Comparison of ENCODE assay signal across 20 cellular contexts in the genomic region with DNA sequence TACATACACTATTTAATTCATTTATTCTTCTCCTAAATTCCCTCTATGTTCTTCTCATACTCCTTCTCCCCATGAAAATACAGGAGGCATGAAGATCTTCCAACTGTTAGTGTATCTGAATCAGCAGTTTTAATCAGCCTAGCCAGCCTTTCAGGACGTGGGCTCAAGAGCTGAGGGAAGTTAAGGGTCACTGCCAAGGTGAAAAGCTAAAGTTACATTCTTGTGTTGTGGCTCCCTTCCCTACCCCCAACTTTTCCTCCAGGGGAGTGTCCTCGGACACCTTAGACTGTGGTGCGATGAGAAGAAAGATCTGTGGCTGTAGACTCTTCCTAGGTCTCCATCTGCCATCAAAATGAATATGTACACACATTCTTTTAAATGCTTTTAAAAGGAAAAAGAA. TPM values are rescaled to one million over a fixed set of nuclear protein-coding genes. Genes with fewer than 3 reads are reported as not detected.
DNase-seq lines count a peak whose midpoint lies in the region; ATAC-seq and TF ChIP-seq lines count a peak whose summit lies in the region.
"Had no signal": no experiment of that assay in that cellular context is flagged by ENCODE, and none has a peak within 500 bp of the region (broad histone marks: within the 10 kb centered on the region; RNA-seq: fewer than 3 reads in every experiment).

No MANE protein-coding gene starts in this region.

- H3K9me3 ChIP-seq in skeletal muscle tissue (ENCODE audit: control insufficient read depth in 3 of 3, low read length in 3 of 3) (no peaks in the 10 kb centered on the region), right atrium auricular region (no peaks in the 10 kb centered on the region)
- H3K9me3 ChIP-seq: BE2C had no signal

- H3K9ac ChIP-seq in skeletal muscle tissue (ENCODE audit: low read depth in 1 of 3, low read length in 3 of 3), result no peak overlapping the region
- H3K9ac ChIP-seq: GM23248 had no signal

- no peak overlapping the region for H2AFZ ChIP-seq in GM23338
- H2AFZ ChIP-seq: GM23248 had no signal

- no peaks in the 10 kb centered on the region for H3K9me2 ChIP-seq in GM23338 (ENCODE audit: insufficient read depth)

- no peaks in the 10 kb centered on the region for H3K36me3 Mint-ChIP-seq in GM23338 (ENCODE audit: low read depth)
- no peaks in the 10 kb centered on the region for H3K36me3 Mint-ChIP-seq in endothelial cell (ENCODE audit: low read depth, unreplicated experiment)
- H3K36me3 Mint-ChIP-seq in nephron progenitor cell (ENCODE audit: low read depth), result peaks cover 14% of the 10 kb centered on the region
- H3K36me3 Mint-ChIP-seq: CD4-positive, CD25-positive, alpha-beta regulatory T cell; IgD-negative memory B cell had no signal

- H3K27ac Mint-ChIP-seq in GM23338, result no peak overlapping the region
- H3K27ac Mint-ChIP-seq in endothelial cell (ENCODE audit: unreplicated experiment), result no peak overlapping the region
- H3K27ac Mint-ChIP-seq in nephron progenitor cell, result no peak overlapping the region
- H3K27ac Mint-ChIP-seq: CD4-positive, CD25-positive, alpha-beta regulatory T cell; CD8-positive, alpha-beta memory T cell; HFFc6; IgD-negative memory B cell had no signal

- H3K27me3 ChIP-seq in GM23338 (ENCODE audit: insufficient read depth) (peaks cover 100% of the 10 kb centered on the region), skeletal muscle tissue (ENCODE audit: control insufficient read depth in 3 of 3, insufficient read depth in 3 of 3, low read length in 3 of 3) (peaks cover 41 to 44% (median 42%) of the 10 kb centered on the region in 3 donors), right atrium auricular region (peaks cover 18 to 37% of the 10 kb centered on the region in 2 donors), brain microvascular endothelial cell (replicated peaks) (peaks cover 61% of the 10 kb centered on the region)

- 0 out of 2 replicates have a peak overlapping the region, but pooled peaks have one; percentile 40 for H3K4me3 ChIP-seq in GM23338
- no peak overlapping the region for H3K4me3 ChIP-seq in skeletal muscle tissue (ENCODE audit: low read length in 3 of 3)
- H3K4me3 ChIP-seq in right atrium auricular region, result no peak overlapping the region
- H3K4me3 ChIP-seq in brain microvascular endothelial cell (ENCODE audit: low read depth, low read length), result no peak overlapping the region
- H3K4me3 ChIP-seq: GM23248 had no signal

- no peak overlapping the region; the same call in 2 of the 3 replicates for H3K4me3 Mint-ChIP-seq in GM23338
- H3K4me3 Mint-ChIP-seq in endothelial cell (ENCODE audit: unreplicated experiment), result peak overlapping the region; percentile 63
- peak overlapping the region; percentile 72 for H3K4me3 Mint-ChIP-seq in nephron progenitor cell
- H3K4me3 Mint-ChIP-seq: CD4-positive, CD25-positive, alpha-beta regulatory T cell; CD8-positive, alpha-beta memory T cell; HFFc6; IgD-negative memory B cell had no signal

- peaks cover 5% of the 10 kb centered on the region; the same call in 1 of the 2 replicates for H3F3A ChIP-seq in GM23338 (replicated peaks; ENCODE audit: low read depth)

- H3K79me2 ChIP-seq in GM23338 (replicated peaks; ENCODE audit: insufficient read depth), result no peaks in the 10 kb centered on the region

- peaks cover 30% of the 10 kb centered on the region for H3K4me1 Mint-ChIP-seq in GM23338
- peaks cover 45% of the 10 kb centered on the region for H3K4me1 Mint-ChIP-seq in endothelial cell (ENCODE audit: unreplicated experiment)
- H3K4me1 Mint-ChIP-seq in nephron progenitor cell, result peaks cover 54% of the 10 kb centered on the region

- H3K27me3 Mint-ChIP-seq in GM23338 (ENCODE audit: insufficient read depth, low read depth, poor library complexity), result peaks cover 80% of the 10 kb centered on the region
- H3K27me3 Mint-ChIP-seq in endothelial cell (ENCODE audit: unreplicated experiment), result peaks cover 12% of the 10 kb centered on the region
- H3K27me3 Mint-ChIP-seq in nephron progenitor cell (ENCODE audit: low read depth, poor library complexity), result peaks cover 97% of the 10 kb centered on the region

- ATAC-seq in GM23338 (no peak), HG03139 (IDR thresholded peaks at IDR 0.05; ENCODE audit: unreplicated experiment) (no peak), left lobe of liver (no peak)
- ATAC-seq: HCT116 had no signal

- no peak for DNase-seq in GM23338 (ENCODE audit: low spot score)
- no peak for DNase-seq in endothelial cell (ENCODE audit: low spot score)
- no peak for DNase-seq in nephron progenitor cell
- DNase-seq in left lobe of liver (ENCODE audit: low spot score), result no peak
- DNase-seq in right atrium auricular region (ENCODE audit: low spot score), result no peak
- no peak for DNase-seq in brain microvascular endothelial cell
- DNase-seq: 8988T; BE2C; C1 segment of cervical spinal cord; CD4-positive, CD25-positive, alpha-beta regulatory T cell; CD8-positive, alpha-beta memory T cell; COR-L47; GM23248; H7; HFFc6 had no signal

- in situ Hi-C loops in brain microvascular endothelial cell (cut with HindIII; ENCODE audit: low pct_ligation_motif_present, low sequenced_read_pairs), result no loop called here

- TF ChIP-seq CTCF in GM23338 (conservative IDR thresholded peaks at IDR 0.05; ENCODE audit: low read depth in 2 of 2) (no peak), endothelial cell (IDR thresholded peaks at IDR 0.05; ENCODE audit: unreplicated experiment) (no peak), nephron progenitor cell (IDR thresholded peaks at IDR 0.05) (no peak), right atrium auricular region (IDR thresholded peaks at IDR 0.05) (no peak), brain microvascular endothelial cell (IDR thresholded peaks at IDR 0.05; ENCODE audit: low read depth, low read length, missing control alignments) (no peak)

- H3K36me3 ChIP-seq in GM23338 (ENCODE audit: insufficient read depth) (no peaks in the 10 kb centered on the region), skeletal muscle tissue (ENCODE audit: control insufficient read depth in 3 of 3, insufficient read depth in 3 of 3, low read length in 3 of 3) (no peaks in the 10 kb centered on the region), right atrium auricular region (no peaks in the 10 kb centered on the region), brain microvascular endothelial cell (replicated peaks) (no peaks in the 10 kb centered on the region)
- H3K36me3 ChIP-seq: BE2C had no signal

- H4K20me1 ChIP-seq in GM23338 (replicated peaks; ENCODE audit: insufficient read depth), result peaks cover 27% of the 10 kb centered on the region; the same call in 1 of the 2 replicates

- no peaks in the 10 kb centered on the region; the same call in 2 of the 3 replicates for H3K9me3 Mint-ChIP-seq in GM23338
- H3K9me3 Mint-ChIP-seq in endothelial cell (ENCODE audit: unreplicated experiment), result no peaks in the 10 kb centered on the region
- H3K9me3 Mint-ChIP-seq in nephron progenitor cell, result no peaks in the 10 kb centered on the region
- H3K9me3 Mint-ChIP-seq: HFFc6, IgD-negative memory B cell had no signal

- H3K27ac ChIP-seq in GM23338 (ENCODE audit: low read depth) (no peak overlapping the region), skeletal muscle tissue (ENCODE audit: low read depth, low read length) (peak overlapping the region; percentile 51), right atrium auricular region (no peak overlapping the region), brain microvascular endothelial cell (no peak overlapping the region)
- H3K27ac ChIP-seq: GM23248 had no signal

- no peak overlapping the region for H3K4me2 ChIP-seq in GM23338

- H3K4me1 ChIP-seq in GM23338 (ENCODE audit: insufficient read depth) (peaks cover 25% of the 10 kb centered on the region), skeletal muscle tissue (ENCODE audit: control insufficient read depth in 3 of 3, insufficient read depth in 3 of 3, low read length in 3 of 3) (peaks cover 0 to 11% (median 4%) of the 10 kb centered on the region in 3 donors), right atrium auricular region (peaks cover 0 to 12% of the 10 kb centered on the region in 2 donors)
- H3K4me1 ChIP-seq: BE2C had no signal

TF ChIP-seq in GM23338, 12 proteins besides CTCF, POLR2A, EP300 and RAD21 (continues in another document):
- TF ChIP-seq EZH2phosphoT487 (IDR thresholded peaks at IDR 0.05; ENCODE audit: unreplicated experiment), result no peak

RNA-seq across cellular contexts. Expression of gene DMRT3, which starts 4.2 kb away (rescaled TPM):
- not detected in 2 replicates for total RNA-seq in GM23338 (2014; rRNA removed; shearing (Covaris generic))
- not detected in 2 replicates for polyA plus RNA-seq in GM23338 (2016; fragmentation: Nextera tagmentation; extraction: Ambion mirVana)
- total RNA-seq in endothelial cell (ENCODE audit: unreplicated experiment) (not detected), skeletal muscle tissue (under 0.01 TPM), left lobe of liver (not detected), right atrium auricular region (not detected)
- total RNA-seq: CD4-positive, CD25-positive, alpha-beta regulatory T cell; CD8-positive, alpha-beta memory T cell; GM23248; H7; HepG2; HFFc6 had no signal
- polyA plus RNA-seq: CD4-positive, CD25-positive, alpha-beta regulatory T cell; CD8-positive, alpha-beta memory T cell; GM23248; HepG2; IgD-negative memory B cell had no signal
